30 cellular contexts compared by ENCODE assay signal in the genomic region with DNA sequence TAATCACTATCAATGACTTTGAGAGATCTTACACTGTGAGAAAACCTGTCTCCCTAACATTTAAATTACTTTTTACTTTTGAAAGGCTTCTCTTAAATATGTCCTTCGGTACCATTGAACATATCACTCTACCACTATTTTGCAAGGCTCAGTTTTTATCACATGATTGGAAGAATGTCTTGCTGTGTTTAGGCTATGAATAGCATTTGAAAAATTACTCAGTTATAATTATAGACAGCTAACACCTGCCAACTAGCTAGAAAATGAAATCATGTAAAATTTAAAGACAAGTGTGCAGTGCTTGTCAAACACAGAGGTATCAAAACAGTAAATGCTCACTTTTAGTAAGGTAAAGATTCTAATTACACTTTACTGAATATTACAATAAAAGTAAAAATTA. TPM values are rescaled to one million over a fixed set of nuclear protein-coding genes. Genes with fewer than 3 reads are reported as not detected.
A peak's percentile ranks its signal among the peaks of the same experiment; 100 is the strongest.
DNase-seq lines count a peak whose midpoint lies in the region; ATAC-seq, FAIRE-seq and TF ChIP-seq lines count a peak whose summit lies in the region.
"Had no signal": no experiment of that assay in that cellular context is flagged by ENCODE, and none has a peak within 500 bp of the region (broad histone marks: within the 10 kb centered on the region; RNA-seq: fewer than 3 reads in every experiment).

No MANE protein-coding gene starts in this region.

- intact Hi-C loops in pancreas (cut with DNase I): no loop called here

- in situ Hi-C loops in GM23248 (cut with MboI): no loop called here

- no peak for TF ChIP-seq CTCF in pancreas (IDR thresholded peaks at IDR 0.05)

- H3K79me2 ChIP-seq in mesendoderm (ENCODE audit: control insufficient read depth, insufficient read depth, low read length) (no peaks in the 10 kb centered on the region), GM23248 (ENCODE audit: insufficient read depth) (peaks cover 23% of the 10 kb centered on the region)

- no peak overlapping the region for H3K4ac ChIP-seq in mesendoderm (ENCODE audit: low read depth, low read length)

- H4K5ac ChIP-seq in mesendoderm (ENCODE audit: low read length): no peak overlapping the region

- no peak overlapping the region for H2BK5ac ChIP-seq in mesendoderm (ENCODE audit: low read length)

- FAIRE-seq in GM12892 (lab: Jason Lieb, UNC): peak; percentile 27
- FAIRE-seq in pancreas (lab: Jason Lieb, UNC): peak; percentile 73
- FAIRE-seq: K562 had no signal

- H3K27ac ChIP-seq in pancreas (no peak overlapping the region), mesendoderm (ENCODE audit: low read depth, low read length) (no peak overlapping the region), GM23248 (no peak overlapping the region)
- H3K27ac ChIP-seq: breast epithelium, right lobe of liver, RWPE1, SK-N-MC, tibial nerve had no signal

- H3K18ac ChIP-seq in mesendoderm (ENCODE audit: low read length): no peak overlapping the region

- H3K9me3 ChIP-seq in pancreas (no peaks in the 10 kb centered on the region), GM23248 (ENCODE audit: low read depth) (no peaks in the 10 kb centered on the region)
- H3K9me3 ChIP-seq: breast epithelium, right lobe of liver, tibial nerve had no signal

- no peak overlapping the region for H2AFZ ChIP-seq in GM23248

- ATAC-seq in HG02885 (IDR thresholded peaks at IDR 0.05; ENCODE audit: poor library complexity, unreplicated experiment): peak; percentile 66
- no peak for ATAC-seq in pancreas
- no peak for ATAC-seq in GM18505 (IDR thresholded peaks at IDR 0.05; ENCODE audit: unreplicated experiment)
- ATAC-seq: K562; left colon; right lobe of liver; stimulated activated naive CD8-positive, alpha-beta T cell treated with anti-CD3 and anti-CD28 coated beads, Interleukin-15, amount 100 ng/mL, for 72 hours had no signal

- no peak overlapping the region for H3K56ac ChIP-seq in mesendoderm (ENCODE audit: low read length)

- H3K4me1 ChIP-seq in pancreas (no peaks in the 10 kb centered on the region), mesendoderm (ENCODE audit: control insufficient read depth, low read depth, low read length) (no peaks in the 10 kb centered on the region), GM23248 (ENCODE audit: insufficient read depth) (no peaks in the 10 kb centered on the region)
- H3K4me1 ChIP-seq: breast epithelium had no signal

- H4K20me1 ChIP-seq in GM23248 (ENCODE audit: insufficient read depth): no peaks in the 10 kb centered on the region

- no peak for TF ChIP-seq POLR2A in GM12892 (IDR thresholded peaks at IDR 0.05; ENCODE audit: low read depth, low read length)
- no peak for TF ChIP-seq POLR2A in GM18505 (IDR thresholded peaks at IDR 0.05; ENCODE audit: borderline replicate concordance, extremely low read depth, insufficient read depth, insufficient read length)

- H3K36me3 ChIP-seq in pancreas (no peaks in the 10 kb centered on the region), mesendoderm (ENCODE audit: control insufficient read depth, insufficient read depth, low read length) (no peaks in the 10 kb centered on the region), GM23248 (ENCODE audit: low read depth) (peaks cover 4% of the 10 kb centered on the region; the same call in 1 of the 2 replicates)
- H3K36me3 ChIP-seq: breast epithelium, right lobe of liver had no signal

- DNase-seq in GM12892 (ENCODE audit: insufficient read length): no peak
- DNase-seq in cerebellum (ENCODE audit: low spot score): peak; percentile 45
- no peak for DNase-seq in pancreas
- DNase-seq in mesendoderm: no peak
- DNase-seq in GM23248: no peak
- no peak for DNase-seq in NCI-H1436 (lab: John Stamatoyannopoulos, UW)
- DNase-seq: ACHN; activated B cell treated with CpG ODN at 0.5 μM for 24 hours; activated CD4-positive, alpha-beta T cell treated with anti-CD3 and anti-CD28 coated beads, Interleukin-2, amount 10 ng/mL, durations not matched to agents 7 days and 5 days; CD8-positive, alpha-beta memory T cell; effector CD4-positive, alpha-beta T cell; GOT3; immature natural killer cell; left colon; NCI-H1105; NCI-H226; OCI-M1; posterior cingulate gyrus; right lobe of liver; stimulated activated CD4-positive, alpha-beta T cell treated with anti-CD3 and anti-CD28 coated beads, Interleukin-12 subunit alpha, Interleukin-12 subunit beta, amount 100 ng/mL, for 4 hours; stimulated activated CD4-positive, alpha-beta T cell treated with anti-CD3 and anti-CD28 coated beads, Interleukin-2, amount 100 ng/mL, for 48 hours; stimulated activated naive CD8-positive, alpha-beta T cell treated with anti-CD3 and anti-CD28 coated beads, Interleukin-15, amount 100 ng/mL, for 72 hours; T-helper 1 cell had no signal

- H3K4me2 ChIP-seq in mesendoderm (ENCODE audit: low read length) (no peak overlapping the region), GM23248 (ENCODE audit: unreplicated experiment) (no peak overlapping the region)

- 87 to 91% methylated on average over 1 of the region's 1 CpG for WGBS in pancreas, 2 donors
- WGBS in mesendoderm (ENCODE audit: extremely low coverage, insufficient coverage, low lambda C conversion rate): no CpG with 5 or more reads among the region's 1 CpG
- 88 to 100% methylated on average over 1 of the region's 1 CpG for WGBS in GM23248 (ENCODE audit: low coverage in 1 of 2, low lambda C conversion rate in 2 of 2, missing lambda C conversion rate in 2 of 2), 2 experiments

- H3K4me3 ChIP-seq in pancreas (no peak overlapping the region), mesendoderm (ENCODE audit: low read length) (no peak overlapping the region), GM23248 (no peak overlapping the region)
- H3K4me3 ChIP-seq: breast epithelium, K562, right lobe of liver, SK-N-MC, tibial nerve had no signal

- no peak overlapping the region for H3K23ac ChIP-seq in mesendoderm (ENCODE audit: low read length)

- peaks cover 5% of the 10 kb centered on the region; the same call in 1 of the 2 replicates for H3F3A ChIP-seq in GM23248 (ENCODE audit: insufficient read depth)

- H3K27me3 ChIP-seq in pancreas (no peaks in the 10 kb centered on the region), mesendoderm (ENCODE audit: insufficient read depth, low read length, poor library complexity) (no peaks in the 10 kb centered on the region), GM23248 (replicated peaks; ENCODE audit: insufficient read depth) (no peaks in the 10 kb centered on the region)
- H3K27me3 ChIP-seq: breast epithelium, right lobe of liver, tibial nerve had no signal

- H3K9me2 ChIP-seq in GM23248 (ENCODE audit: insufficient read depth): no peaks in the 10 kb centered on the region

- H3K9ac ChIP-seq in mesendoderm (ENCODE audit: low read length): no peak overlapping the region
- H3K9ac ChIP-seq in GM23248: no peak overlapping the region

- H2BK15ac ChIP-seq in mesendoderm (replicated peaks; ENCODE audit: low read depth): no peak overlapping the region

- H4K8ac ChIP-seq in mesendoderm (ENCODE audit: low read depth, low read length): no peak overlapping the region

- H3K79me1 ChIP-seq in mesendoderm (ENCODE audit: low read length): no peaks in the 10 kb centered on the region

- H2AK5ac ChIP-seq in mesendoderm (ENCODE audit: low read length): no peak overlapping the region

- H2BK120ac ChIP-seq in mesendoderm (ENCODE audit: low read depth, low read length): no peak overlapping the region

RNA-seq across cellular contexts. Expression of a gene that starts 11.0 kb away (rescaled TPM):
- 8.2 TPM for polyA plus RNA-seq in GM12892 (2012; ENCODE audit: missing spikeins)
- total RNA-seq in cerebellum: 38.7 TPM
- total RNA-seq in pancreas: 10 to 100 TPM in 5 of 6 donors, 1 to 10 TPM in 1; 8.5 to 22.4 (median 15.6) TPM
- polyA plus RNA-seq in pancreas: 10 to 100 TPM; 16.0 to 19.2 TPM
- 7.3 TPM for polyA plus RNA-seq in mesendoderm (2013, experiment 1 of 2)
- 7.4 TPM for polyA plus RNA-seq in mesendoderm (2013, experiment 2 of 2)
- total RNA-seq in GM23248 (2014; rRNA removed; shearing (Covaris generic)): 17.6 and 27.2 TPM in 2 replicates
- polyA plus RNA-seq in GM23248 (2016; fragmentation: Nextera tagmentation; extraction: Ambion mirVana): 14.2 and 14.7 TPM in 2 replicates

RNA-seq across cellular contexts. Expression of a gene that starts 11.7 kb away (rescaled TPM):
- 19.9 TPM for polyA plus RNA-seq in GM12892 (2012; ENCODE audit: missing spikeins)
- total RNA-seq in cerebellum: 58.4 TPM
- 1 to 10 TPM; 3.7 to 7.0 (median 4.7) TPM for total RNA-seq in pancreas
- polyA plus RNA-seq in pancreas: 1 to 10 TPM; 3.8 to 4.3 TPM
- 11.9 TPM for polyA plus RNA-seq in mesendoderm (2013, experiment 1 of 2)
- polyA plus RNA-seq in mesendoderm (2013, experiment 2 of 2): 11.0 TPM
- total RNA-seq in GM23248 (2014; rRNA removed; shearing (Covaris generic)): 18.1 and 20.6 TPM in 2 replicates
- polyA plus RNA-seq in GM23248 (2016; fragmentation: Nextera tagmentation; extraction: Ambion mirVana): 25.6 and 26.1 TPM in 2 replicates
